In genomic region chr10:123930340-123931001, GRCh38 we compare ENCODE assay signal across 17 cellular contexts. TPM values are rescaled to one million over a fixed set of nuclear protein-coding genes. Genes with fewer than 3 reads are reported as not detected.
DNase-seq lines count a peak whose midpoint lies in the region; ATAC-seq and TF ChIP-seq lines count a peak whose summit lies in the region.
"Had no signal": no experiment of that assay in that cellular context is flagged by ENCODE, and none has a peak within 500 bp of the region (broad histone marks: within the 10 kb centered on the region; RNA-seq: fewer than 3 reads in every experiment).

No MANE protein-coding gene starts in this region.

- peak; percentile 41 for DNase-seq in Daoy (ENCODE audit: low read depth)
- peak; percentile 91 for DNase-seq in RPMI7951 (ENCODE audit: low read depth)
- DNase-seq in fibroblast of villous mesenchyme (ENCODE audit: low read depth) = peak; percentile 24
- DNase-seq in suprapubic skin (ENCODE audit: low spot score in 2 of 2) = no peak
- DNase-seq in COLO668 (lab: John Stamatoyannopoulos, UW; ENCODE audit: unreplicated experiment) = no peak
- no peak for DNase-seq in midbrain (lab: John Stamatoyannopoulos, UW)
- no peak for DNase-seq in retina
- DNase-seq: activated CD4-positive, alpha-beta T cell treated with anti-CD3 and anti-CD28 coated beads, Interleukin-2, amount 50 U/mL, for 48 hours; amygdala; CD8-positive, alpha-beta T cell; foreskin melanocyte; immature natural killer cell; MM.1S; NCI-H2171; nucleus accumbens had no signal

- H3K27ac ChIP-seq in suprapubic skin = peak overlapping the region; percentile 8

- no peak for TF ChIP-seq EP300 in suprapubic skin (IDR thresholded peaks at IDR 0.05)

- no peaks in the 10 kb centered on the region for H3K9me3 ChIP-seq in suprapubic skin

- H3K4me1 ChIP-seq in suprapubic skin = peaks cover 7% of the 10 kb centered on the region

- ATAC-seq in HG02798 (IDR thresholded peaks at IDR 0.05; ENCODE audit: poor library complexity, unreplicated experiment) = no peak
- ATAC-seq: CD8-positive, alpha-beta T cell had no signal

- 77% methylated on average over 8 of the region's 9 CpGs for WGBS in suprapubic skin

- TF ChIP-seq CTCF in fibroblast of villous mesenchyme (IDR thresholded peaks at IDR 0.05; ENCODE audit: insufficient read depth, low read depth, low read length) (no peak), suprapubic skin (IDR thresholded peaks at IDR 0.05) (no peak)

- peaks cover 4% of the 10 kb centered on the region for H3K27me3 ChIP-seq in suprapubic skin

- no peaks in the 10 kb centered on the region for H3K36me3 ChIP-seq in suprapubic skin

- no peak overlapping the region for H3K4me3 ChIP-seq in fibroblast of villous mesenchyme (ENCODE audit: low read depth, low read length)
- no peak overlapping the region for H3K4me3 ChIP-seq in suprapubic skin

- no peak for TF ChIP-seq POLR2A in suprapubic skin (IDR thresholded peaks at IDR 0.05)

RNA-seq across cellular contexts. Expression of gene CPXM2, which starts 38.9 kb away (rescaled TPM):
- 4.9 and 8.6 TPM in 2 replicates for total RNA-seq in Daoy (2014; rRNA removed; shearing (Covaris generic))
- 0.29 and 0.60 TPM in 2 replicates for total RNA-seq in RPMI7951 (2014; rRNA removed; shearing (Covaris generic))
- 0.32 TPM in 1 of 2 replicates, not detected in the other for total RNA-seq in fibroblast of villous mesenchyme
- 1 to 10 TPM; 2.9 to 6.1 (median 3.7) TPM for total RNA-seq in suprapubic skin
- total RNA-seq: activated T-helper 1 cell treated with anti-CD3 and anti-CD28 coated beads, Interleukin-12 subunit alpha, Interleukin-12 subunit beta, Interleukin-2, Interleukin-4 antibody, amounts not matched to agents 30 ng/mL and 10 ng/mL and 1 ng/mL, durations not matched to agents 14 hours and 24 hours and 36 hours; CD8-positive, alpha-beta T cell had no signal

Comparison
In these comparisons a context has a peak if more than half of its experiments do, and no peak if none do; other contexts are left out.
1. DNase-seq: peak in Daoy (single experiment), RPMI7951 (single experiment) and fibroblast of villous mesenchyme (single experiment); none in suprapubic skin (0 of 2), COLO668 (single experiment), midbrain (single experiment) and retina (single experiment).